ENCODE assay signal across 8 cellular contexts in genomic region chr9:125748511-125749099, GRCh38. TPM values are rescaled to one million over a fixed set of nuclear protein-coding genes. Genes with fewer than 3 reads are reported as not detected.
DNase-seq lines count a peak whose midpoint lies in the region; ATAC-seq and TF ChIP-seq lines count a peak whose summit lies in the region.

No MANE protein-coding gene starts in this region.

- no peak for ATAC-seq in activated T-cell treated with anti-CD3 and anti-CD28 coated beads, Interleukin-2, amount 50 U/mL, for 72 hours (replicated peaks in 1 of 2)
- ATAC-seq in gastrocnemius medialis (no peak), GM21423 (IDR thresholded peaks at IDR 0.05; ENCODE audit: unreplicated experiment) (no peak)

- no peak for TF ChIP-seq POLR2A in gastrocnemius medialis (IDR thresholded peaks at IDR 0.05)

- H3K27ac Mint-ChIP-seq in activated T-cell treated with anti-CD3 and anti-CD28 coated beads, Interleukin-2, amount 50 U/mL, for 72 hours, result peak overlapping the region; percentile 29

- no peak for TF ChIP-seq CTCF in left ventricle myocardium inferior (IDR thresholded peaks at IDR 0.05; ENCODE audit: borderline replicate concordance)
- TF ChIP-seq CTCF in gastrocnemius medialis (IDR thresholded peaks at IDR 0.05 in 4 of 5, conservative IDR thresholded peaks at IDR 0.05 in 1 of 5), result no peak

- H3K27me3 Mint-ChIP-seq in activated T-cell treated with anti-CD3 and anti-CD28 coated beads, Interleukin-2, amount 50 U/mL, for 72 hours (ENCODE audit: low read depth), result no peaks in the 10 kb centered on the region

- intact Hi-C loops in left ventricle myocardium inferior (cut with micrococcal nuclease) (no loop called here), gastrocnemius medialis (cut with DNase I; ENCODE audit: low total_unique reads) (no loop called here)

- H3K9me3 Mint-ChIP-seq in activated T-cell treated with anti-CD3 and anti-CD28 coated beads, Interleukin-2, amount 50 U/mL, for 72 hours, result no peaks in the 10 kb centered on the region

- H3K9me3 ChIP-seq in left ventricle myocardium inferior (replicated peaks) (no peaks in the 10 kb centered on the region), gastrocnemius medialis (no peaks in the 10 kb centered on the region)

- peak; percentile 32 for DNase-seq in activated T-cell treated with anti-CD3 and anti-CD28 coated beads, Interleukin-2, amount 50 U/mL, for 1 hour
- DNase-seq in activated T-cell treated with anti-CD3 and anti-CD28 coated beads for 4 hours (no peak), left ventricle myocardium inferior (no peak), gastrocnemius medialis (no peak), NCI-H446 treated with DMSO at 0.1 percent for 48 hours (lab: John Stamatoyannopoulos, UW) (no peak), COR-L47 (lab: John Stamatoyannopoulos, UW) (no peak)
- peak; percentile 4 to 5 for DNase-seq in activated T-cell treated with anti-CD3 and anti-CD28 coated beads, Interleukin-2, amount 50 U/mL, for 72 hours

- H3K4me1 Mint-ChIP-seq in activated T-cell treated with anti-CD3 and anti-CD28 coated beads, Interleukin-2, amount 50 U/mL, for 72 hours (ENCODE audit: low read depth), result peaks cover 47% of the 10 kb centered on the region

- peak overlapping the region; percentile 90 for H3K27ac ChIP-seq in left ventricle myocardium inferior (replicated peaks)
- peak overlapping the region in 1 of 4 donors; percentile 10 for H3K27ac ChIP-seq in gastrocnemius medialis

- H3K36me3 ChIP-seq in left ventricle myocardium inferior (no peaks in the 10 kb centered on the region), gastrocnemius medialis (no peaks in the 10 kb centered on the region)

- peak overlapping the region; percentile 91 to 95 for H3K4me3 Mint-ChIP-seq in activated T-cell treated with anti-CD3 and anti-CD28 coated beads, Interleukin-2, amount 50 U/mL, for 72 hours

- H3K4me1 ChIP-seq in left ventricle myocardium inferior (peaks cover 72% of the 10 kb centered on the region), gastrocnemius medialis (peaks cover 3 to 15% of the 10 kb centered on the region in 2 donors)

- H3K4me3 ChIP-seq in left ventricle myocardium inferior (peak overlapping the region; percentile 77), gastrocnemius medialis (peak overlapping the region; percentile 50 to 78 (median 74))

- H3K27me3 ChIP-seq in left ventricle myocardium inferior (ENCODE audit: low read depth), result no peaks in the 10 kb centered on the region
- peaks cover 14 to 46% (median 33%) of the 10 kb centered on the region in 3 donors for H3K27me3 ChIP-seq in gastrocnemius medialis

- in situ Hi-C loops in gastrocnemius medialis (cut with MboI; ENCODE audit: low sequenced_read_pairs in 4 of 4), result no loop called here

- peaks cover 3 to 7% of the 10 kb centered on the region in 2 donors for H3K36me3 Mint-ChIP-seq in activated T-cell treated with anti-CD3 and anti-CD28 coated beads, Interleukin-2, amount 50 U/mL, for 72 hours (ENCODE audit: insufficient read depth in 2 of 2)

RNA-seq across cellular contexts. Expression of gene PBX3, which starts 1.4 kb away (rescaled TPM):
- 10 to 100 TPM; 19.7 to 20.6 TPM for total RNA-seq in activated T-cell treated with anti-CD3 and anti-CD28 coated beads, Interleukin-2, amount 50 U/mL, for 72 hours
- total RNA-seq in left ventricle myocardium inferior, result 44.2 TPM
- 10 to 100 TPM in 2 of 4 donors, 1 to 10 TPM in 2; 6.6 to 31.0 (median 9.6) TPM for total RNA-seq in gastrocnemius medialis

RNA-seq across cellular contexts. Expression of gene MAPKAP1, which starts 41.6 kb away (rescaled TPM):
- 10 to 100 TPM; 42.1 to 42.8 TPM for total RNA-seq in activated T-cell treated with anti-CD3 and anti-CD28 coated beads, Interleukin-2, amount 50 U/mL, for 72 hours
- 127 TPM for total RNA-seq in left ventricle myocardium inferior
- total RNA-seq in gastrocnemius medialis, result 100 to 1,000 TPM in 3 of 4 donors, 10 to 100 TPM in 1; 58.2 to 123 (median 104) TPM

Comparison
In these comparisons a context has a peak if more than half of its experiments do, and no peak if none do; other contexts are left out.
1. DNase-seq: peak in activated T-cell treated with anti-CD3 and anti-CD28 coated beads, Interleukin-2, amount 50 U/mL, for 1 hour (single experiment) and activated T-cell treated with anti-CD3 and anti-CD28 coated beads, Interleukin-2, amount 50 U/mL, for 72 hours (2 of 2); none in activated T-cell treated with anti-CD3 and anti-CD28 coated beads for 4 hours (single experiment), left ventricle myocardium inferior (single experiment), gastrocnemius medialis (0 of 2), NCI-H446 treated with DMSO at 0.1 percent for 48 hours (single experiment) and COR-L47 (single experiment).